Comparison of ENCODE assay signal across 6 cellular contexts in genomic region chr13:99210627-99211026, GRCh38. TPM values are rescaled to one million over a fixed set of nuclear protein-coding genes. Genes with fewer than 3 reads are reported as not detected.
"Had no signal": no experiment of that assay in that cellular context is flagged by ENCODE, and none has a peak within 500 bp of the region (broad histone marks: within the 10 kb centered on the region; RNA-seq: fewer than 3 reads in every experiment).

No MANE protein-coding gene starts in this region.

RNA-seq across cellular contexts. Expression of gene GPR18, which starts 47.6 kb away (rescaled TPM):
- total RNA-seq: GM23248, H1, H9, HT-29, IMR-90, K562 had no signal
- polyA plus RNA-seq: H1, IMR-90 had no signal
